10 cellular contexts compared by ENCODE assay signal in the genomic region with DNA sequence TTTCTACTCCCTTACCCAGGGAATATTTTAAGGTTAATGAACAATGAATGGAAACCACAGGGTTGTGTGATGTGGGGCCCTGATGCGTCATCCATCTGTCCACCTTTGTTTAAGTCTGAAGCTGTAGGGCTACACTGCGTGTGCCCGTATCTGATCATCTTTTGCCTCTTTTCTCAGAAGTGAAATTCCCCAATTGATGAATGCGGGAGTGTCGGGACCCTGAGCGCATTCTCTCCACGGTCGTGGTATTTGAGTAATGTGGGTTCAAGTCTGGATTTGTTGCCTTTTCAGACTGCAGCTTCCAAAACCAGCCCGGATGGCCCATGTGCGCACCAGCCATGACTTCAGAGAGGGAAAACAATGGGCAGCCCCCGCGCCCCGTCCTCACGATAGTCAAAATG.
DNase-seq lines count a peak whose midpoint lies in the region; ATAC-seq and TF ChIP-seq lines count a peak whose summit lies in the region.
"Had no signal": no experiment of that assay in that cellular context is flagged by ENCODE, and none has a peak within 500 bp of the region (broad histone marks: within the 10 kb centered on the region; RNA-seq: fewer than 3 reads in every experiment).

No MANE protein-coding gene starts in this region.

- H3K27ac ChIP-seq in colonic mucosa (peak overlapping the region; percentile 6), psoas muscle (peak overlapping the region; percentile 24)

- H3K36me3 ChIP-seq in colonic mucosa (no peaks in the 10 kb centered on the region), psoas muscle (ENCODE audit: insufficient read depth in 1 of 2, low read depth in 1 of 2) (no peaks in the 10 kb centered on the region)

- H3K4me1 ChIP-seq in colonic mucosa (no peaks in the 10 kb centered on the region), psoas muscle (peaks cover 18% of the 10 kb centered on the region)

- DNase-seq in colonic mucosa (no peak), psoas muscle (no peak), GF-D8 (lab: John Stamatoyannopoulos, UW) (no peak), epidermal melanocyte (ENCODE audit: insufficient read length, low spot score) (no peak), RPMI8226 (no peak)
- no peak for DNase-seq in stimulated activated naive CD8-positive, alpha-beta T cell treated with anti-CD3 and anti-CD28 coated beads, Interleukin-15, Interleukin-2, amounts not matched to agents 100 U/mL and 50 U/mL, for 24 hours
- DNase-seq: activated CD4-positive, CD25-positive, alpha-beta regulatory T cell; MM.1S had no signal

- no peaks in the 10 kb centered on the region for H3K9me3 ChIP-seq in colonic mucosa
- no peaks in the 10 kb centered on the region for H3K9me3 ChIP-seq in psoas muscle

- WGBS in psoas muscle, 3 donors = 75 to 86% (median 80%) methylated on average over 14 of the region's 14 CpGs

- no peak overlapping the region for H3K9ac ChIP-seq in colonic mucosa (ENCODE audit: low read depth in 2 of 2, low read length in 2 of 2)

- H3K4me3 ChIP-seq in colonic mucosa = no peak overlapping the region
- H3K4me3 ChIP-seq in psoas muscle = no peak overlapping the region

- ATAC-seq in GM18511 (IDR thresholded peaks at IDR 0.05; ENCODE audit: unreplicated experiment) = peak; percentile 57
- peak; percentile 77 for ATAC-seq in HG02759 (IDR thresholded peaks at IDR 0.05; ENCODE audit: unreplicated experiment)
- no peak for ATAC-seq in psoas muscle
- ATAC-seq in stimulated activated naive CD8-positive, alpha-beta T cell treated with anti-CD3 and anti-CD28 coated beads, Interleukin-15, Interleukin-2, amounts not matched to agents 100 U/mL and 50 U/mL, for 24 hours = no peak

- no peaks in the 10 kb centered on the region for H3K27me3 ChIP-seq in colonic mucosa
- no peaks in the 10 kb centered on the region for H3K27me3 ChIP-seq in psoas muscle (ENCODE audit: insufficient read depth in 3 of 3, low read length in 2 of 3)

- TF ChIP-seq CTCF in colonic mucosa (IDR thresholded peaks at IDR 0.05) (no peak), psoas muscle (IDR thresholded peaks at IDR 0.05) (no peak)

- intact Hi-C loops in colonic mucosa (cut with DNase I) (loop anchor here (10.0 kb wide), 1 partner anchor 1455 kb away; no protein-coding TSS in a partner anchor), psoas muscle (cut with DNase I) (loop anchor here in 1 of 2 donors (10.0 kb wide), 1 partner anchor 1455 kb away; no protein-coding TSS in a partner anchor)

Comparison
In these comparisons a context has a peak if more than half of its experiments do, and no peak if none do; other contexts are left out.
1. ATAC-seq: peak in GM18511 (single experiment) and HG02759 (single experiment); none in psoas muscle (0 of 4) and stimulated activated naive CD8-positive, alpha-beta T cell treated with anti-CD3 and anti-CD28 coated beads, Interleukin-15, Interleukin-2, amounts not matched to agents 100 U/mL and 50 U/mL, for 24 hours (single experiment).